4 cellular contexts compared by ENCODE assay signal in genomic region chr12:53149992-53150391, GRCh38. TPM values are rescaled to one million over a fixed set of nuclear protein-coding genes. Genes with fewer than 3 reads are reported as not detected.
"Had no signal": no experiment of that assay in that cellular context is flagged by ENCODE, and none has a peak within 500 bp of the region (broad histone marks: within the 10 kb centered on the region; RNA-seq: fewer than 3 reads in every experiment).

No MANE protein-coding gene starts in this region.

RNA-seq across cellular contexts. Expression of gene SOAT2, which starts 46.7 kb away (rescaled TPM):
- total RNA-seq: NCI-H460, Right ventricle myocardium inferior, RPMI7951, SJCRH30 had no signal

RNA-seq across cellular contexts. Expression of gene ITGB7, which starts 57.1 kb away (rescaled TPM):
- total RNA-seq: NCI-H460, SJCRH30 had no signal
